ENCODE assay signal across 1 cellular context in genomic region chr16:77190190-77190477, GRCh38.
TF ChIP-seq lines count a peak whose summit lies in the region.

No MANE protein-coding gene starts in this region.

TF ChIP-seq in HepG2, 621 proteins besides CTCF, POLR2A, EP300 and RAD21 (continued from another document and continues in another):
- TF ChIP-seq POLR2AphosphoS2 (IDR thresholded peaks at IDR 0.05; ENCODE audit: low read depth, low read length): no peak
- no peak for TF ChIP-seq ZNF260 (CRISPR knock-in tag; IDR thresholded peaks at IDR 0.05; ENCODE audit: borderline replicate concordance, low read depth)
- no peak for TF ChIP-seq MAX (IDR thresholded peaks at IDR 0.05)
- TF ChIP-seq NR2F2 (IDR thresholded peaks at IDR 0.05; ENCODE audit: borderline replicate concordance, low read depth): no peak
- TF ChIP-seq ZNF10 (CRISPR knock-in tag; IDR thresholded peaks at IDR 0.05; ENCODE audit: borderline replicate concordance, low read depth): no peak
- TF ChIP-seq ZBTB33 (CRISPR knock-in tag; IDR thresholded peaks at IDR 0.05): no peak
- TF ChIP-seq GTF2F1 (IDR thresholded peaks at IDR 0.05; ENCODE audit: low read length): no peak
- TF ChIP-seq, protein P1, sequence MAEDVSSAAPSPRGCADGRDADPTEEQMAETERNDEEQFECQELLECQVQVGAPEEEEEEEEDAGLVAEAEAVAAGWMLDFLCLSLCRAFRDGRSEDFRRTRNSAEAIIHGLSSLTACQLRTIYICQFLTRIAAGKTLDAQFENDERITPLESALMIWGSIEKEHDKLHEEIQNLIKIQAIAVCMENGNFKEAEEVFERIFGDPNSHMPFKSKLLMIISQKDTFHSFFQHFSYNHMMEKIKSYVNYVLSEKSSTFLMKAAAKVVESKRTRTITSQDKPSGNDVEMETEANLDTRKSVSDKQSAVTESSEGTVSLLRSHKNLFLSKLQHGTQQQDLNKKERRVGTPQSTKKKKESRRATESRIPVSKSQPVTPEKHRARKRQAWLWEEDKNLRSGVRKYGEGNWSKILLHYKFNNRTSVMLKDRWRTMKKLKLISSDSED (CRISPR knock-in tag; IDR thresholded peaks at IDR 0.05): peak; percentile 89
- no peak for TF ChIP-seq ZNF24 (IDR thresholded peaks at IDR 0.05)
- 0 out of 2 replicates have a peak, but pooled peaks have one; percentile 41 for TF ChIP-seq ZNF768 (CRISPR knock-in tag; IDR thresholded peaks at IDR 0.05)
- TF ChIP-seq ZC3H13 (CRISPR knock-in tag; IDR thresholded peaks at IDR 0.05): 0 out of 2 replicates have a peak, but pooled peaks have one; percentile 61
- TF ChIP-seq, protein P2, sequence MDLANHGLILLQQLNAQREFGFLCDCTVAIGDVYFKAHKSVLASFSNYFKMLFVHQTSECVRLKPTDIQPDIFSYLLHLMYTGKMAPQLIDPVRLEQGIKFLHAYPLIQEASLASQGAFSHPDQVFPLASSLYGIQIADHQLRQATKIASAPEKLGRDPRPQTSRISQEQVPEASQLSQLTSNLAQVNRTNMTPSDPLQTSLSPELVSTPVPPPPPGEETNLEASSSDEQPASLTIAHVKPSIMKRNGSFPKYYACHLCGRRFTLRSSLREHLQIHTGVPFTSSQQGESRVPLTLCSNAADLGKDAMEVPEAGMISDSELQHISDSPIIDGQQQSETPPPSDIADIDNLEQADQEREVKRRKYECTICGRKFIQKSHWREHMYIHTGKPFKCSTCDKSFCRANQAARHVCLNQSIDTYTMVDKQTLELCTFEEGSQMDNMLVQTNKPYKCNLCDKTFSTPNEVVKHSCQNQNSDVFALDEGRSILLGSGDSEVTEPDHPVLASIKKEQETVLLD (CRISPR knock-in tag; IDR thresholded peaks at IDR 0.05; ENCODE audit: low read depth): 0 out of 2 replicates have a peak, but pooled peaks have one; percentile 15
- TF ChIP-seq, protein P3, sequence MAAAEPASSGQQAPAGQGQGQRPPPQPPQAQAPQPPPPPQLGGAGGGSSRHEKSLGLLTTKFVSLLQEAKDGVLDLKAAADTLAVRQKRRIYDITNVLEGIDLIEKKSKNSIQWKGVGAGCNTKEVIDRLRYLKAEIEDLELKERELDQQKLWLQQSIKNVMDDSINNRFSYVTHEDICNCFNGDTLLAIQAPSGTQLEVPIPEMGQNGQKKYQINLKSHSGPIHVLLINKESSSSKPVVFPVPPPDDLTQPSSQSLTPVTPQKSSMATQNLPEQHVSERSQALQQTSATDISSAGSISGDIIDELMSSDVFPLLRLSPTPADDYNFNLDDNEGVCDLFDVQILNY (CRISPR knock-in tag; conservative IDR thresholded peaks at IDR 0.05): 0 out of 2 replicates have a peak, but pooled peaks have one; percentile 35
- no peak for TF ChIP-seq ATRX (CRISPR knock-in tag; IDR thresholded peaks at IDR 0.05; ENCODE audit: borderline replicate concordance)
- no peak for TF ChIP-seq ZNF773 (CRISPR knock-in tag; IDR thresholded peaks at IDR 0.05; ENCODE audit: borderline replicate concordance)
- peak; percentile 15; the same call in 1 of the 2 replicates for TF ChIP-seq ZNF800 (CRISPR knock-in tag; IDR thresholded peaks at IDR 0.05)
- TF ChIP-seq SMYD3 (CRISPR knock-in tag; IDR thresholded peaks at IDR 0.05): 0 out of 2 replicates have a peak, but pooled peaks have one; percentile 54
- TF ChIP-seq ISL2 (CRISPR knock-in tag; IDR thresholded peaks at IDR 0.05): no peak
- TF ChIP-seq NFAT5 (CRISPR knock-in tag; IDR thresholded peaks at IDR 0.05): peak; percentile 43; the same call in 1 of the 2 replicates
- TF ChIP-seq, protein P4, sequence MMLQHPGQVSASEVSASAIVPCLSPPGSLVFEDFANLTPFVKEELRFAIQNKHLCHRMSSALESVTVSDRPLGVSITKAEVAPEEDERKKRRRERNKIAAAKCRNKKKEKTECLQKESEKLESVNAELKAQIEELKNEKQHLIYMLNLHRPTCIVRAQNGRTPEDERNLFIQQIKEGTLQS (CRISPR knock-in tag; IDR thresholded peaks at IDR 0.05): no peak
- no peak for TF ChIP-seq ZNF451 (CRISPR knock-in tag; IDR thresholded peaks at IDR 0.05)
- TF ChIP-seq ATF6 (CRISPR knock-in tag; conservative IDR thresholded peaks at IDR 0.05): 0 out of 2 replicates have a peak, but pooled peaks have one; percentile 2
- no peak for TF ChIP-seq ZNF512B (CRISPR knock-in tag; IDR thresholded peaks at IDR 0.05; ENCODE audit: borderline replicate concordance)
- peak; percentile 84; the same call in 1 of the 2 replicates for TF ChIP-seq DNMT1 (CRISPR knock-in tag; IDR thresholded peaks at IDR 0.05)
- TF ChIP-seq PTBP1 (IDR thresholded peaks at IDR 0.05; ENCODE audit: low read depth, low read length, poor library complexity, severe bottlenecking): peak; percentile 41
- TF ChIP-seq ZSCAN22 (CRISPR knock-in tag; IDR thresholded peaks at IDR 0.05): no peak
- TF ChIP-seq ZNF766 (CRISPR knock-in tag; IDR thresholded peaks at IDR 0.05; ENCODE audit: borderline replicate concordance): 0 out of 2 replicates have a peak, but pooled peaks have one; percentile 27
- no peak for TF ChIP-seq ZNF17 (CRISPR knock-in tag; IDR thresholded peaks at IDR 0.05)
- no peak for TF ChIP-seq ARNT (IDR thresholded peaks at IDR 0.05)
- TF ChIP-seq ZBTB7A (CRISPR knock-in tag; IDR thresholded peaks at IDR 0.05): peak; percentile 43; the same call in 1 of the 2 replicates
- TF ChIP-seq ZFP82 (CRISPR knock-in tag; IDR thresholded peaks at IDR 0.05; ENCODE audit: borderline replicate concordance): no peak; the same call in 1 of the 2 replicates
- TF ChIP-seq NFRKB (IDR thresholded peaks at IDR 0.05): no peak
- TF ChIP-seq ZNF264 (CRISPR knock-in tag; IDR thresholded peaks at IDR 0.05): 0 out of 2 replicates have a peak, but pooled peaks have one; percentile 24
- TF ChIP-seq ZNF230 (CRISPR knock-in tag; IDR thresholded peaks at IDR 0.05): no peak
- no peak for TF ChIP-seq ZNF207 (IDR thresholded peaks at IDR 0.05; ENCODE audit: borderline replicate concordance)
- TF ChIP-seq, protein P5, sequence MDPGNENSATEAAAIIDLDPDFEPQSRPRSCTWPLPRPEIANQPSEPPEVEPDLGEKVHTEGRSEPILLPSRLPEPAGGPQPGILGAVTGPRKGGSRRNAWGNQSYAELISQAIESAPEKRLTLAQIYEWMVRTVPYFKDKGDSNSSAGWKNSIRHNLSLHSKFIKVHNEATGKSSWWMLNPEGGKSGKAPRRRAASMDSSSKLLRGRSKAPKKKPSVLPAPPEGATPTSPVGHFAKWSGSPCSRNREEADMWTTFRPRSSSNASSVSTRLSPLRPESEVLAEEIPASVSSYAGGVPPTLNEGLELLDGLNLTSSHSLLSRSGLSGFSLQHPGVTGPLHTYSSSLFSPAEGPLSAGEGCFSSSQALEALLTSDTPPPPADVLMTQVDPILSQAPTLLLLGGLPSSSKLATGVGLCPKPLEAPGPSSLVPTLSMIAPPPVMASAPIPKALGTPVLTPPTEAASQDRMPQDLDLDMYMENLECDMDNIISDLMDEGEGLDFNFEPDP (CRISPR knock-in tag; conservative IDR thresholded peaks at IDR 0.05): no peak
